In genomic region chr3:128492353-128493220, GRCh38 we compare ENCODE assay signal across 8 cellular contexts. TPM values are rescaled to one million over a fixed set of nuclear protein-coding genes. Genes with fewer than 3 reads are reported as not detected.
DNase-seq lines count a peak whose midpoint lies in the region; ATAC-seq and TF ChIP-seq lines count a peak whose summit lies in the region.

GATA2 (minus strand) TSS chr3:128493201; CDS start chr3:128487031, 6,170 bp downstream.

- H3K4me2 ChIP-seq in SK-N-SH = no peak within 1 kb of the TSS

- peaks cover 23% of the 10 kb centered on the region; the same call in 1 of the 2 replicates for H3K27me3 ChIP-seq in SK-N-SH (ENCODE audit: insufficient read depth)

- TF ChIP-seq CTCF in SK-N-SH (IDR thresholded peaks at IDR 0.05) = no peak

- H3K4me3 ChIP-seq in SK-N-SH (ENCODE audit: low read depth in 2 of 2, low read length in 1 of 2) (peak within 1 kb of the TSS in 1 of 2 experiments; percentile 75; a peak in 2 of 4 replicates), SK-N-MC (peak within 1 kb of the TSS; percentile 19; the same call in 1 of the 2 replicates)

- peak within 1 kb of the TSS; percentile 84 for H3K27ac Mint-ChIP-seq in stimulated activated naive B cell treated with anti-CD40 and anti-IgM and Interleukin-4, amounts not matched to agents 10 μg/mL and 1 μg/mL and 100 μg/mL, for 72 hours

- peaks cover 7% of the 10 kb centered on the region for H3F3A ChIP-seq in SK-N-SH (replicated peaks; ENCODE audit: insufficient read depth)

- peak within 1 kb of the TSS; percentile 65 to 66 for H3K4me3 Mint-ChIP-seq in stimulated activated naive B cell treated with anti-CD40 and anti-IgM and Interleukin-4, amounts not matched to agents 10 μg/mL and 1 μg/mL and 100 μg/mL, for 72 hours

- H3K36me3 Mint-ChIP-seq in stimulated activated naive B cell treated with anti-CD40 and anti-IgM and Interleukin-4, amounts not matched to agents 10 μg/mL and 1 μg/mL and 100 μg/mL, for 72 hours = no peaks in the 10 kb centered on the region

- peaks cover 59 to 86% of the 10 kb centered on the region in 2 donors for H3K27me3 Mint-ChIP-seq in stimulated activated naive B cell treated with anti-CD40 and anti-IgM and Interleukin-4, amounts not matched to agents 10 μg/mL and 1 μg/mL and 100 μg/mL, for 72 hours

- H3K9me3 ChIP-seq in SK-N-SH (no peaks in the 10 kb centered on the region), SK-N-MC (ENCODE audit: low read depth, low read length) (no peaks in the 10 kb centered on the region)

- 0 out of 2 replicates have a peak, but pooled peaks have one; percentile 4 for TF ChIP-seq RAD21 in SK-N-SH (IDR thresholded peaks at IDR 0.05; ENCODE audit: low read length)

- no peak for TF ChIP-seq EP300 in SK-N-SH (IDR thresholded peaks at IDR 0.05; ENCODE audit: borderline replicate concordance in 1 of 2, low read depth in 1 of 2, low read length in 1 of 2)

- H3K79me2 ChIP-seq in SK-N-SH (ENCODE audit: insufficient read depth) = peaks cover 4% of the 10 kb centered on the region

- H3K9ac ChIP-seq in SK-N-SH (no peak within 1 kb of the TSS), SK-N-MC (ENCODE audit: insufficient read length) (no peak within 1 kb of the TSS)

- ATAC-seq in SK-N-SH treated with all-trans-retinoic acid at 6 μM for 48 hours = no peak; the same call in 2 of the 3 replicates
- ATAC-seq in left ventricle myocardium superior = no peak
- peak; percentile 22 to 30 for ATAC-seq in stimulated activated naive B cell treated with anti-CD40 and anti-IgM and Interleukin-4, amounts not matched to agents 10 μg/mL and 1 μg/mL and 100 μg/mL, for 72 hours (replicated peaks)
- ATAC-seq in GM18907 (IDR thresholded peaks at IDR 0.05; ENCODE audit: unreplicated experiment) = no peak
- ATAC-seq in HG03354 (IDR thresholded peaks at IDR 0.05; ENCODE audit: poor library complexity, severe bottlenecking, unreplicated experiment) = no peak

- H3K4me1 Mint-ChIP-seq in stimulated activated naive B cell treated with anti-CD40 and anti-IgM and Interleukin-4, amounts not matched to agents 10 μg/mL and 1 μg/mL and 100 μg/mL, for 72 hours = peaks cover 26 to 56% of the 10 kb centered on the region in 2 donors

- 25% methylated on average over 19 of the region's 89 CpGs for WGBS in SK-N-SH (ENCODE audit: low lambda C conversion rate)

- H3K4me1 ChIP-seq in SK-N-SH (ENCODE audit: control insufficient read depth in 1 of 2, insufficient read depth in 2 of 2, low read depth in 1 of 2, low read length in 1 of 2) = peaks cover 0 to 41% of the 10 kb centered on the region in 2 experiments; a peak in 1 of 4 replicates

- POLR2A ChIA-PET in SK-N-SH (lab: Yijun Ruan, JAX) = interaction anchor here (0.8 to 5.7 kb wide), 13 partner anchors 8 to 313 kb away, joined by 3 to 66 read pairs (median 4); no protein-coding TSS in a partner anchor

- H3K36me3 ChIP-seq in SK-N-SH (replicated peaks in 1 of 2; ENCODE audit: control insufficient read depth in 1 of 2, insufficient read depth in 2 of 2, low read length in 1 of 2) = peaks cover 0 to 4% of the 10 kb centered on the region in 2 experiments
- no peaks in the 10 kb centered on the region for H3K36me3 ChIP-seq in SK-N-MC (ENCODE audit: insufficient read depth, low read length)

- DNase-seq in SK-N-SH (no peak), SK-N-MC (ENCODE audit: low read depth, low spot score) (no peak), left ventricle myocardium superior (peak; percentile 51), kidney glomerular epithelial cell (lab: John Stamatoyannopoulos, UW) (no peak)
- DNase-seq in stimulated activated naive B cell treated with anti-CD40 and anti-IgM and Interleukin-4, amounts not matched to agents 10 μg/mL and 1 μg/mL and 100 μg/mL, for 72 hours = no peak

- CTCF ChIA-PET in SK-N-SH (lab: Yijun Ruan, JAX) = interaction anchor here (1.0 to 2.4 kb wide), 6 partner anchors 10 to 115 kb away, joined by 3 to 17 read pairs (median 4); no protein-coding TSS in a partner anchor

- H3K27ac ChIP-seq in SK-N-SH (ENCODE audit: low read depth in 2 of 2, low read length in 1 of 2) = peak within 1 kb of the TSS in 1 of 2 experiments; percentile 97; a peak in 2 of 4 replicates
- H3K27ac ChIP-seq in SK-N-MC = no peak within 1 kb of the TSS

- H3K9me2 ChIP-seq in SK-N-SH = no peaks in the 10 kb centered on the region

- H4K20me1 ChIP-seq in SK-N-SH (ENCODE audit: insufficient read depth) = peaks cover 19% of the 10 kb centered on the region; the same call in 1 of the 2 replicates

- no peak within 1 kb of the TSS for H2AFZ ChIP-seq in SK-N-SH (ENCODE audit: low read depth)

- H3K9me3 Mint-ChIP-seq in stimulated activated naive B cell treated with anti-CD40 and anti-IgM and Interleukin-4, amounts not matched to agents 10 μg/mL and 1 μg/mL and 100 μg/mL, for 72 hours = no peaks in the 10 kb centered on the region

- intact Hi-C loops in left ventricle myocardium superior (cut with micrococcal nuclease) = loop anchor here (10.0 kb wide), 1 partner anchor 418 kb away; no protein-coding TSS in a partner anchor

TF ChIP-seq in SK-N-SH, 30 proteins besides CTCF, POLR2A, EP300 and RAD21:
- TF ChIP-seq CHD2 (IDR thresholded peaks at IDR 0.05; ENCODE audit: low read length, partially characterized antibody) (peak; percentile 31), SIN3A (IDR thresholded peaks at IDR 0.05; ENCODE audit: borderline replicate concordance, low read depth, low read length) (no peak), FOXJ3 (CRISPR knock-in tag; IDR thresholded peaks at IDR 0.05) (no peak), MXI1 (IDR thresholded peaks at IDR 0.05; ENCODE audit: low read depth, low read length) (peak; percentile 77; the same call in 1 of the 2 replicates), NRF1 (IDR thresholded peaks at IDR 0.05; ENCODE audit: low read depth, low read length) (no peak), POLR2AphosphoS5 (IDR thresholded peaks at IDR 0.05; ENCODE audit: low read depth, low read length) (peak; percentile 46; the same call in 1 of the 2 replicates), ZBTB33 (IDR thresholded peaks at IDR 0.05; ENCODE audit: borderline replicate concordance, low read depth) (no peak), EZH2phosphoT487 (IDR thresholded peaks at IDR 0.05; ENCODE audit: borderline replicate concordance, low read depth) (0 out of 2 replicates have a peak, but pooled peaks have one; percentile 30)

TF ChIP-seq in SK-N-SH treated with all-trans-retinoic acid at 6 μM for 48 hours, 23 proteins besides CTCF, POLR2A, EP300 and RAD21:
- no peak for TF ChIP-seq SNAI2 (CRISPR knock-in tag; IDR thresholded peaks at IDR 0.05)
- TF ChIP-seq POU6F1 (CRISPR knock-in tag; IDR thresholded peaks at IDR 0.05; ENCODE audit: borderline replicate concordance, low read depth) = no peak
- no peak for TF ChIP-seq ESRRG (CRISPR knock-in tag; IDR thresholded peaks at IDR 0.05)
- TF ChIP-seq ZFP3 (CRISPR knock-in tag; IDR thresholded peaks at IDR 0.05) = no peak
- no peak for TF ChIP-seq ZNF8 (CRISPR knock-in tag; IDR thresholded peaks at IDR 0.05)
- no peak for TF ChIP-seq TCF4 (CRISPR knock-in tag; IDR thresholded peaks at IDR 0.05; ENCODE audit: borderline replicate concordance)
TF ChIP-seq in SK-N-SH treated with all-trans-retinoic acid at 6 μM for 48 hours: peak in this region for 0.

RNA-seq across cellular contexts. Expression of gene GATA2, which starts in this region (rescaled TPM):
- 5.5 and 6.8 TPM in 2 replicates for polyA plus RNA-seq in SK-N-SH (2012; rRNA removed)
- polyA plus RNA-seq in SK-N-SH (2012; cell fraction: cytosol; rRNA removed) = 7.0 and 13.4 TPM in 2 replicates
- polyA plus RNA-seq in SK-N-SH (2012; cell fraction: nucleus; rRNA removed) = 10.6 and 18.0 TPM in 2 replicates
- total RNA-seq in left ventricle myocardium superior = 8.0 TPM

Comparison
In these comparisons a context has a peak if more than half of its experiments do, and no peak if none do; other contexts are left out.
1. ATAC-seq: peak in stimulated activated naive B cell treated with anti-CD40 and anti-IgM and Interleukin-4, amounts not matched to agents 10 μg/mL and 1 μg/mL and 100 μg/mL, for 72 hours (2 of 2); none in SK-N-SH treated with all-trans-retinoic acid at 6 μM for 48 hours (single experiment), left ventricle myocardium superior (single experiment), GM18907 (single experiment) and HG03354 (single experiment).